In genomic region chr14:97442363-97442762, GRCh38 we compare ENCODE assay signal across 15 cellular contexts.
DNase-seq lines count a peak whose midpoint lies in the region; ATAC-seq lines count a peak whose summit lies in the region.
"Had no signal": no experiment of that assay in that cellular context is flagged by ENCODE, and none has a peak within 500 bp of the region (broad histone marks: within the 10 kb centered on the region; RNA-seq: fewer than 3 reads in every experiment).

No MANE protein-coding gene starts in this region.

- H3K27ac Mint-ChIP-seq in activated naive CD4-positive, alpha-beta T cell treated with anti-CD3 and anti-CD28 coated beads for 36 hours = peak overlapping the region; percentile 80
- peak overlapping the region; percentile 95 for H3K27ac Mint-ChIP-seq in activated T-helper 17 cell treated with anti-CD3 and anti-CD28 coated beads, Interleukin-2, amount 50 U/mL, for 72 hours

- ATAC-seq in HG03280 (IDR thresholded peaks at IDR 0.05; ENCODE audit: unreplicated experiment) = peak; percentile 58
- ATAC-seq in activated T-helper 17 cell treated with anti-CD3 and anti-CD28 coated beads, Interleukin-2, amount 50 U/mL, for 72 hours (replicated peaks) = peak; percentile 87
- peak; percentile 66 for ATAC-seq in stimulated activated naive CD8-positive, alpha-beta T cell treated with anti-CD3 and anti-CD28 coated beads, Interleukin-15, Interleukin-2, amounts not matched to agents 100 U/mL and 50 U/mL, for 24 hours
- ATAC-seq: left ventricle myocardium superior, mucosa of descending colon had no signal

- no peaks in the 10 kb centered on the region for H3K27me3 Mint-ChIP-seq in activated naive CD4-positive, alpha-beta T cell treated with anti-CD3 and anti-CD28 coated beads for 36 hours (ENCODE audit: low read depth)
- H3K27me3 Mint-ChIP-seq in activated T-helper 17 cell treated with anti-CD3 and anti-CD28 coated beads, Interleukin-2, amount 50 U/mL, for 72 hours = no peaks in the 10 kb centered on the region

- intact Hi-C loops in activated naive CD4-positive, alpha-beta T cell treated with anti-CD3 and anti-CD28 coated beads for 36 hours (cut with micrococcal nuclease) = no loop called here

- H3K36me3 Mint-ChIP-seq in activated naive CD4-positive, alpha-beta T cell treated with anti-CD3 and anti-CD28 coated beads for 36 hours (ENCODE audit: low read depth) = no peaks in the 10 kb centered on the region
- H3K36me3 Mint-ChIP-seq in activated T-helper 17 cell treated with anti-CD3 and anti-CD28 coated beads, Interleukin-2, amount 50 U/mL, for 72 hours (ENCODE audit: low read depth) = no peaks in the 10 kb centered on the region

- H3K9me3 Mint-ChIP-seq in activated naive CD4-positive, alpha-beta T cell treated with anti-CD3 and anti-CD28 coated beads for 36 hours = no peaks in the 10 kb centered on the region
- H3K9me3 Mint-ChIP-seq in activated T-helper 17 cell treated with anti-CD3 and anti-CD28 coated beads, Interleukin-2, amount 50 U/mL, for 72 hours = peaks cover 4% of the 10 kb centered on the region

- peak; percentile 30 for DNase-seq in activated naive CD4-positive, alpha-beta T cell treated with anti-CD3 and anti-CD28 coated beads for 36 hours
- DNase-seq in activated naive CD4-positive, alpha-beta T cell (lab: John Stamatoyannopoulos, UW) = no peak
- peak; percentile 8 for DNase-seq in stimulated activated naive CD8-positive, alpha-beta T cell treated with anti-CD3 and anti-CD28 coated beads, Interleukin-15, Interleukin-2, amounts not matched to agents 100 U/mL and 50 U/mL, for 24 hours
- no peak for DNase-seq in NCI-H2107 (lab: John Stamatoyannopoulos, UW)
- DNase-seq in kidney glomerular epithelial cell (lab: John Stamatoyannopoulos, UW) = no peak
- DNase-seq in COLO668 (lab: John Stamatoyannopoulos, UW; ENCODE audit: unreplicated experiment) = no peak
- DNase-seq: HCEC 1CT, left ventricle myocardium superior, mucosa of descending colon, NCI-H1930, NCI-H510A treated with DMSO at 0.1 percent for 48 hours, nucleus accumbens, retina had no signal

- H3K4me1 Mint-ChIP-seq in activated naive CD4-positive, alpha-beta T cell treated with anti-CD3 and anti-CD28 coated beads for 36 hours (ENCODE audit: low read depth) = peaks cover 15% of the 10 kb centered on the region
- H3K4me1 Mint-ChIP-seq in activated T-helper 17 cell treated with anti-CD3 and anti-CD28 coated beads, Interleukin-2, amount 50 U/mL, for 72 hours = peaks cover 17% of the 10 kb centered on the region

- CTCF ChIA-PET in activated naive CD4-positive, alpha-beta T cell treated with anti-CD3 and anti-CD28 coated beads for 36 hours (lab: Charles Lee) = no interaction called here

- no peak overlapping the region for H3K4me3 Mint-ChIP-seq in activated naive CD4-positive, alpha-beta T cell treated with anti-CD3 and anti-CD28 coated beads for 36 hours
- H3K4me3 Mint-ChIP-seq in activated T-helper 17 cell treated with anti-CD3 and anti-CD28 coated beads, Interleukin-2, amount 50 U/mL, for 72 hours = peak overlapping the region; percentile 63

Comparison
In these comparisons a context has a peak if more than half of its experiments do, and no peak if none do; other contexts are left out.
1. DNase-seq: peak in activated naive CD4-positive, alpha-beta T cell treated with anti-CD3 and anti-CD28 coated beads for 36 hours (single experiment) and stimulated activated naive CD8-positive, alpha-beta T cell treated with anti-CD3 and anti-CD28 coated beads, Interleukin-15, Interleukin-2, amounts not matched to agents 100 U/mL and 50 U/mL, for 24 hours (single experiment); none in activated naive CD4-positive, alpha-beta T cell (0 of 4), NCI-H2107 (single experiment), kidney glomerular epithelial cell (single experiment) and COLO668 (single experiment).
2. Peak in every context shown above with its lines, with median percentiles within 50 percentile points of each other: ATAC-seq.